15 cellular contexts compared by ENCODE assay signal in genomic region chr10:11235771-11236170, GRCh38.
DNase-seq lines count a peak whose midpoint lies in the region; ATAC-seq and TF ChIP-seq lines count a peak whose summit lies in the region.
"Had no signal": no experiment of that assay in that cellular context is flagged by ENCODE, and none has a peak within 500 bp of the region (broad histone marks: within the 10 kb centered on the region; RNA-seq: fewer than 3 reads in every experiment).

No MANE protein-coding gene starts in this region.

- H3K27ac Mint-ChIP-seq in CD4-positive, alpha-beta memory T cell, result peak overlapping the region; percentile 53 to 94 (median 84)
- peak overlapping the region; percentile 86 for H3K27ac Mint-ChIP-seq in central memory CD8-positive, alpha-beta T cell (ENCODE audit: low read depth)
- no peak overlapping the region for H3K27ac Mint-ChIP-seq in Calu3 (ENCODE audit: unreplicated experiment)

- peak overlapping the region; percentile 25 to 74 (median 65) for H3K4me3 Mint-ChIP-seq in CD4-positive, alpha-beta memory T cell
- H3K4me3 Mint-ChIP-seq in central memory CD8-positive, alpha-beta T cell, result peak overlapping the region; percentile 64
- no peak overlapping the region for H3K4me3 Mint-ChIP-seq in Calu3 (ENCODE audit: low read depth, unreplicated experiment)

- CTCF ChIA-PET in CD4-positive, alpha-beta memory T cell (lab: Charles Lee; ENCODE audit: partially characterized antibody), result interaction anchor here (0.8 to 1.8 kb wide), 8 partner anchors 10 to 200 kb away, joined by 3 to 11 read pairs (median 3); no protein-coding TSS in a partner anchor
- CTCF ChIA-PET in Calu3 (lab: Charles Lee), result no interaction called here

- no peaks in the 10 kb centered on the region for H3K9me3 Mint-ChIP-seq in CD4-positive, alpha-beta memory T cell
- no peaks in the 10 kb centered on the region for H3K9me3 Mint-ChIP-seq in central memory CD8-positive, alpha-beta T cell
- no peaks in the 10 kb centered on the region for H3K9me3 Mint-ChIP-seq in Calu3 (ENCODE audit: low read depth, unreplicated experiment)

- peaks cover 97% of the 10 kb centered on the region for H3K4me1 ChIP-seq in CD4-positive, alpha-beta memory T cell (ENCODE audit: insufficient read depth, low read length)
- H3K4me1 ChIP-seq in upper lobe of right lung, result peaks cover 7% of the 10 kb centered on the region

- peaks cover 73 to 83% (median 76%) of the 10 kb centered on the region in 4 donors for H3K4me1 Mint-ChIP-seq in CD4-positive, alpha-beta memory T cell
- H3K4me1 Mint-ChIP-seq in central memory CD8-positive, alpha-beta T cell, result peaks cover 88% of the 10 kb centered on the region
- H3K4me1 Mint-ChIP-seq in Calu3 (ENCODE audit: low read depth, unreplicated experiment), result no peaks in the 10 kb centered on the region

- H3K27me3 ChIP-seq in CD4-positive, alpha-beta memory T cell (ENCODE audit: insufficient read depth, low read length), result no peaks in the 10 kb centered on the region
- H3K27me3 ChIP-seq in upper lobe of right lung, result no peaks in the 10 kb centered on the region

- H3K27me3 Mint-ChIP-seq in CD4-positive, alpha-beta memory T cell, result no peaks in the 10 kb centered on the region
- no peaks in the 10 kb centered on the region for H3K27me3 Mint-ChIP-seq in central memory CD8-positive, alpha-beta T cell
- H3K27me3 Mint-ChIP-seq in Calu3 (ENCODE audit: unreplicated experiment), result peaks cover 47% of the 10 kb centered on the region

- POLR2A ChIA-PET in CD4-positive, alpha-beta memory T cell (lab: Charles Lee; ENCODE audit: partially characterized antibody), result interaction anchor here (0.8 to 6.3 kb wide), 14 partner anchors 9 to 216 kb away, joined by 3 to 51 read pairs (median 5); no protein-coding TSS in a partner anchor

- BruUV-seq in Calu3 (replicated peaks; lab: Mats Ljungman, UMichigan), result no TSS peak

- no peak overlapping the region for H3K4me3 ChIP-seq in CD4-positive, alpha-beta memory T cell (ENCODE audit: low read length in 2 of 2)
- no peak overlapping the region for H3K4me3 ChIP-seq in upper lobe of right lung

- H3K9me3 ChIP-seq in CD4-positive, alpha-beta memory T cell (ENCODE audit: control insufficient read depth in 1 of 2, low read length in 2 of 2), result no peaks in the 10 kb centered on the region
- no peaks in the 10 kb centered on the region for H3K9me3 ChIP-seq in upper lobe of right lung

- DNase-seq in CD4-positive, alpha-beta memory T cell, result peak in 1 of 5 donors; percentile 43
- DNase-seq in central memory CD8-positive, alpha-beta T cell (ENCODE audit: low spot score in 2 of 2), result no peak
- no peak for DNase-seq in Calu3
- no peak for DNase-seq in upper lobe of right lung
- no peak for DNase-seq in GM19240 (ENCODE audit: insufficient read length, low spot score)
- DNase-seq: glutamatergic neuron, NCI-H1417, NCI-H510A, retina, RPMI8226, T-helper 9 cell had no signal

- peak; percentile 23 for ATAC-seq in GM19452 (IDR thresholded peaks at IDR 0.05; ENCODE audit: unreplicated experiment)
- ATAC-seq in HG03469 (IDR thresholded peaks at IDR 0.05; ENCODE audit: unreplicated experiment), result peak; percentile 17
- no peak for ATAC-seq in central memory CD8-positive, alpha-beta T cell (replicated peaks; ENCODE audit: extremely low read depth, poor library complexity, severe bottlenecking)
- no peak for ATAC-seq in upper lobe of right lung
- no peak for ATAC-seq in HG03520 (IDR thresholded peaks at IDR 0.05; ENCODE audit: unreplicated experiment)

- peak overlapping the region; percentile 57 for H3K27ac ChIP-seq in CD4-positive, alpha-beta memory T cell (ENCODE audit: low read depth, low read length)
- no peak overlapping the region for H3K27ac ChIP-seq in upper lobe of right lung
- H3K27ac ChIP-seq: C4-2B had no signal

- peaks cover 28 to 73% of the 10 kb centered on the region in 2 donors for H3K36me3 Mint-ChIP-seq in CD4-positive, alpha-beta memory T cell
- peaks cover 60% of the 10 kb centered on the region for H3K36me3 Mint-ChIP-seq in central memory CD8-positive, alpha-beta T cell (ENCODE audit: insufficient read depth)
- no peaks in the 10 kb centered on the region for H3K36me3 Mint-ChIP-seq in Calu3 (ENCODE audit: insufficient read depth, unreplicated experiment)

- intact Hi-C loops in CD4-positive, alpha-beta memory T cell (cut with micrococcal nuclease), result loop anchor here (1.0 to 2.0 kb wide), 2 partner anchors 9 to 15 kb away; no protein-coding TSS in a partner anchor
- intact Hi-C loops in Calu3 (cut with micrococcal nuclease; ENCODE audit: unreplicated experiment), result no loop called here
- intact Hi-C loops in upper lobe of right lung (cut with DNase I), result no loop called here

- TF ChIP-seq CTCF in Calu3 (IDR thresholded peaks at IDR 0.05; ENCODE audit: unreplicated experiment) (no peak), upper lobe of right lung (IDR thresholded peaks at IDR 0.05) (no peak)

- peaks cover 12% of the 10 kb centered on the region for H3K36me3 ChIP-seq in CD4-positive, alpha-beta memory T cell (ENCODE audit: insufficient read depth, low read length)
- H3K36me3 ChIP-seq in upper lobe of right lung, result peaks cover 4% of the 10 kb centered on the region

Comparison
In these comparisons a context has a peak if more than half of its experiments do, and no peak if none do; other contexts are left out.
1. ATAC-seq: peak in GM19452 (single experiment) and HG03469 (single experiment); none in central memory CD8-positive, alpha-beta T cell (single experiment), upper lobe of right lung (single experiment) and HG03520 (single experiment).